Comparison of ENCODE assay signal across 12 cellular contexts in the genomic region with DNA sequence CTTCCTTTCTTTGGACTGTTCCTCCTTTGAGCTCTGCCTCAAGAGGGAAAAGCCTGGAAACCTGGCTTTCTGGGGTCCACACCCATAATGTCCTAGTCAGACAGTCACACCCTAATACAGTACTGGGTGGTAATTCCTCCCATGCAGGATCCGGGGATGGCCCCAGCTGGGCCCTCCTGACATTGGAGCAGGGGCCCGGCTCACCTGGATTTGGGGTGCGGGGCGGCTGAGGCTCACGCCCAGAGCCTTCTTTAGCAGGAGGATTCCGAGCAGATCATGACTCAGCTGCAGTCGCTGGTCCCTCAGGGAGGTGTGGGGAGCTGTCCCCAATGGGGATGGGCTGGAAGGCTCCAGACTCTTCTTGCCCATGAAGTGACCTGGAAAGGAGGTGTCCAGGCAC. TPM values are rescaled to one million over a fixed set of nuclear protein-coding genes. Genes with fewer than 3 reads are reported as not detected.
A peak's percentile ranks its signal among the peaks of the same experiment; 100 is the strongest.
DNase-seq lines count a peak whose midpoint lies in the region; ATAC-seq and TF ChIP-seq lines count a peak whose summit lies in the region.
"Had no signal": no experiment of that assay in that cellular context is flagged by ENCODE, and none has a peak within 500 bp of the region (broad histone marks: within the 10 kb centered on the region; RNA-seq: fewer than 3 reads in every experiment).

No MANE protein-coding gene starts in this region.

- DNase-seq in CD8-positive, alpha-beta memory T cell: no peak
- no peak for DNase-seq in central memory CD8-positive, alpha-beta T cell (ENCODE audit: low spot score in 2 of 2)
- DNase-seq in neuronal stem cell (ENCODE audit: low spot score) (no peak), Peyer's patch (no peak)
- DNase-seq in stimulated activated CD4-positive, alpha-beta T cell treated with anti-CD3 and anti-CD28 coated beads, Interleukin-2, amount 100 ng/mL, for 48 hours: no peak
- DNase-seq: activated gamma-delta T cell treated with Interleukin-2 at 50 U/mL for 16 hours; cortex of kidney; RPMI8226; stimulated activated CD4-positive, alpha-beta T cell treated with anti-CD3 and anti-CD28 coated beads, Interleukin-4, amount 100 ng/mL, for 1 hour had no signal

- H2AK5ac ChIP-seq in neuronal stem cell (ENCODE audit: low read depth, low read length): peak overlapping the region; percentile 4

- no peak overlapping the region for H3K23ac ChIP-seq in neuronal stem cell (ENCODE audit: low read depth, low read length, poor library complexity)

- no peak overlapping the region for H3K4me2 ChIP-seq in neuronal stem cell (ENCODE audit: insufficient read depth, low read length, poor library complexity, severe bottlenecking)

- H3K27me3 ChIP-seq in CD8-positive, alpha-beta memory T cell (ENCODE audit: insufficient read depth, low read length, poor library complexity, severe bottlenecking): no peaks in the 10 kb centered on the region
- H3K27me3 ChIP-seq in neuronal stem cell (ENCODE audit: control insufficient read depth in 3 of 3, insufficient read depth in 3 of 3, low read depth in 1 of 3, low read length in 3 of 3): peaks cover 0 to 4% (median 0%) of the 10 kb centered on the region in 3 experiments
- no peaks in the 10 kb centered on the region for H3K27me3 ChIP-seq in Peyer's patch
- H3K27me3 ChIP-seq: pancreas had no signal

- peaks cover 35 to 59% (median 54%) of the 10 kb centered on the region in 3 donors for H3K4me1 Mint-ChIP-seq in CD8-positive, alpha-beta memory T cell
- H3K4me1 Mint-ChIP-seq in IgD-negative memory B cell: peaks cover 12 to 30% (median 19%) of the 10 kb centered on the region in 3 donors
- peaks cover 47% of the 10 kb centered on the region for H3K4me1 Mint-ChIP-seq in central memory CD8-positive, alpha-beta T cell

- no peak for TF ChIP-seq CTCF in Peyer's patch (IDR thresholded peaks at IDR 0.05)

- peaks cover 11% of the 10 kb centered on the region for H3K79me1 ChIP-seq in neuronal stem cell (ENCODE audit: low read depth, low read length)

- H3K4me3 ChIP-seq in CD8-positive, alpha-beta memory T cell (ENCODE audit: low read length): no peak overlapping the region
- H3K4me3 ChIP-seq in neuronal stem cell (ENCODE audit: low read length in 2 of 2) (no peak overlapping the region), Peyer's patch (peak overlapping the region in 1 of 4 donors; percentile 68)

- no peak overlapping the region for H3K27ac ChIP-seq in CD8-positive, alpha-beta memory T cell (ENCODE audit: low read depth, low read length)
- H3K27ac ChIP-seq in neuronal stem cell (replicated peaks; ENCODE audit: low read length) (no peak overlapping the region), Peyer's patch (no peak overlapping the region)

- H3K27ac Mint-ChIP-seq in CD8-positive, alpha-beta memory T cell: peak overlapping the region in 2 of 8 donors; percentile 77 to 83
- peak overlapping the region in 1 of 3 donors; percentile 17 for H3K27ac Mint-ChIP-seq in IgD-negative memory B cell
- H3K27ac Mint-ChIP-seq in central memory CD8-positive, alpha-beta T cell (ENCODE audit: low read depth): no peak overlapping the region

- H2BK120ac ChIP-seq in neuronal stem cell (ENCODE audit: low read depth, low read length): no peak overlapping the region

- peaks cover 0 to 12% (median 4%) of the 10 kb centered on the region in 3 donors for H3K36me3 Mint-ChIP-seq in CD8-positive, alpha-beta memory T cell
- H3K36me3 Mint-ChIP-seq in IgD-negative memory B cell: peaks cover 2% of the 10 kb centered on the region
- H3K36me3 Mint-ChIP-seq in central memory CD8-positive, alpha-beta T cell (ENCODE audit: insufficient read depth): peaks cover 10% of the 10 kb centered on the region

- H3K18ac ChIP-seq in neuronal stem cell (ENCODE audit: low read length): no peak overlapping the region

- no peak overlapping the region for H2BK12ac ChIP-seq in neuronal stem cell (ENCODE audit: low read length)

- H3K4ac ChIP-seq in neuronal stem cell (ENCODE audit: low read length): no peak overlapping the region

- no peak for TF ChIP-seq POLR2A in Peyer's patch (IDR thresholded peaks at IDR 0.05)

- H3K36me3 ChIP-seq in CD8-positive, alpha-beta memory T cell (ENCODE audit: insufficient read depth, low read length): peaks cover 5% of the 10 kb centered on the region
- H3K36me3 ChIP-seq in neuronal stem cell (replicated peaks in 1 of 2; ENCODE audit: control insufficient read depth in 2 of 2, insufficient read depth in 2 of 2, low read length in 2 of 2): peaks cover 2 to 36% of the 10 kb centered on the region in 2 donors
- H3K36me3 ChIP-seq in Peyer's patch: peaks cover 0 to 5% (median 0%) of the 10 kb centered on the region in 3 donors
- H3K36me3 ChIP-seq: pancreas had no signal

- ATAC-seq in central memory CD8-positive, alpha-beta T cell (replicated peaks; ENCODE audit: extremely low read depth, poor library complexity, severe bottlenecking): no peak
- ATAC-seq in HG03442 (IDR thresholded peaks at IDR 0.05; ENCODE audit: unreplicated experiment): no peak
- ATAC-seq: pancreas had no signal

- no CpG with 5 or more reads among the region's 7 CpGs for WGBS in neuronal stem cell (ENCODE audit: extremely low coverage in 2 of 2, insufficient read length in 2 of 2, insufficient replicate concordance in 1 of 2), 2 donors

- H3K4me1 ChIP-seq in CD8-positive, alpha-beta memory T cell (ENCODE audit: insufficient read depth, low read length): peaks cover 36% of the 10 kb centered on the region
- peaks cover 2 to 12% of the 10 kb centered on the region in 2 donors for H3K4me1 ChIP-seq in neuronal stem cell (ENCODE audit: control insufficient read depth in 2 of 2, insufficient read depth in 1 of 2, low read depth in 1 of 2, low read length in 2 of 2)
- peaks cover 0 to 30% (median 8%) of the 10 kb centered on the region in 4 donors for H3K4me1 ChIP-seq in Peyer's patch

- no peak overlapping the region for H2BK5ac ChIP-seq in neuronal stem cell (ENCODE audit: low read length)

- H4K8ac ChIP-seq in neuronal stem cell (ENCODE audit: low read depth, low read length): no peak overlapping the region

- H3K27me3 Mint-ChIP-seq in CD8-positive, alpha-beta memory T cell: peaks cover 0 to 2% of the 10 kb centered on the region in 2 donors
- no peaks in the 10 kb centered on the region for H3K27me3 Mint-ChIP-seq in IgD-negative memory B cell
- no peaks in the 10 kb centered on the region for H3K27me3 Mint-ChIP-seq in central memory CD8-positive, alpha-beta T cell

- H2AFZ ChIP-seq in neuronal stem cell (ENCODE audit: low read length): no peak overlapping the region

- POLR2A ChIA-PET in CD8-positive, alpha-beta memory T cell (lab: Charles Lee): interaction anchor here (0.5 kb wide), 1 partner anchor 28 kb away, joined by 3 read pairs; no protein-coding TSS in a partner anchor

- H4K91ac ChIP-seq in neuronal stem cell (ENCODE audit: low read depth, low read length, poor library complexity): no peak overlapping the region

- no peak overlapping the region for H3K14ac ChIP-seq in neuronal stem cell (ENCODE audit: low read length)

- no peaks in the 10 kb centered on the region for H3K9me3 Mint-ChIP-seq in CD8-positive, alpha-beta memory T cell
- no peaks in the 10 kb centered on the region for H3K9me3 Mint-ChIP-seq in IgD-negative memory B cell
- no peaks in the 10 kb centered on the region for H3K9me3 Mint-ChIP-seq in central memory CD8-positive, alpha-beta T cell

- H3K9ac ChIP-seq in neuronal stem cell (ENCODE audit: low read depth, low read length, poor library complexity): no peak overlapping the region

- no peak overlapping the region for H2BK15ac ChIP-seq in neuronal stem cell (ENCODE audit: low read length)

- no peaks in the 10 kb centered on the region for H3K9me3 ChIP-seq in CD8-positive, alpha-beta memory T cell (ENCODE audit: low read length)
- no peaks in the 10 kb centered on the region for H3K9me3 ChIP-seq in neuronal stem cell (replicated peaks in 1 of 2; ENCODE audit: control insufficient read depth in 2 of 2, insufficient read depth in 1 of 2, low read depth in 1 of 2, low read length in 2 of 2)
- no peaks in the 10 kb centered on the region for H3K9me3 ChIP-seq in Peyer's patch
- H3K9me3 ChIP-seq: pancreas had no signal

- H3K4me3 Mint-ChIP-seq in CD8-positive, alpha-beta memory T cell: peak overlapping the region; percentile 66 to 94 (median 71)
- H3K4me3 Mint-ChIP-seq in IgD-negative memory B cell: peak overlapping the region; percentile 75 to 93 (median 84)
- H3K4me3 Mint-ChIP-seq in central memory CD8-positive, alpha-beta T cell: peak overlapping the region; percentile 70

- CTCF ChIA-PET in CD8-positive, alpha-beta memory T cell (lab: Charles Lee): interaction anchor here (0.7 to 2.7 kb wide), 6 partner anchors 25 to 221 kb away, joined by 3 to 12 read pairs (median 3); no protein-coding TSS in a partner anchor

RNA-seq across cellular contexts. Expression of gene NMB, which starts 1.0 kb away (rescaled TPM):
- 1 to 10 TPM; 3.6 to 5.2 TPM for total RNA-seq in CD8-positive, alpha-beta memory T cell
- polyA plus RNA-seq in CD8-positive, alpha-beta memory T cell: 3.9 TPM
- 5.1 TPM for polyA plus RNA-seq in IgD-negative memory B cell
- 7.4 TPM for polyA plus RNA-seq in neuronal stem cell (2013, experiment 1 of 2)
- 6.4 TPM for polyA plus RNA-seq in neuronal stem cell (2013, experiment 2 of 2)
- 1 to 10 TPM in 3 of 4 donors, not detected in 1; 1.6 to 2.8 (median 2.7) TPM for total RNA-seq in Peyer's patch

RNA-seq across cellular contexts. Expression of gene WDR73, which starts 2.9 kb away (rescaled TPM):
- 10 to 100 TPM; 26.7 to 27.7 TPM for total RNA-seq in CD8-positive, alpha-beta memory T cell
- polyA plus RNA-seq in CD8-positive, alpha-beta memory T cell: 14.8 TPM
- 16.4 TPM for polyA plus RNA-seq in IgD-negative memory B cell
- polyA plus RNA-seq in neuronal stem cell (2013, experiment 1 of 2): 17.7 TPM
- 19.6 TPM for polyA plus RNA-seq in neuronal stem cell (2013, experiment 2 of 2)
- 10 to 100 TPM; 17.0 to 53.6 (median 29.8) TPM for total RNA-seq in Peyer's patch

RNA-seq across cellular contexts. Expression of gene ZSCAN2, which starts 56.2 kb away (rescaled TPM):
- total RNA-seq in CD8-positive, alpha-beta memory T cell: 10 to 100 TPM; 13.5 to 14.3 TPM
- 6.0 TPM for polyA plus RNA-seq in CD8-positive, alpha-beta memory T cell
- polyA plus RNA-seq in IgD-negative memory B cell: 13.1 TPM
- 7.7 TPM for polyA plus RNA-seq in neuronal stem cell (2013, experiment 1 of 2)
- polyA plus RNA-seq in neuronal stem cell (2013, experiment 2 of 2): 8.2 TPM
- total RNA-seq in Peyer's patch: 10 to 100 TPM in 2 of 4 donors, 1 to 10 TPM in 2; 4.4 to 22.3 (median 10.2) TPM

RNA-seq across cellular contexts. Expression of gene SEC11A, which starts 59.0 kb away (rescaled TPM):
- 100 to 1,000 TPM; 132 to 133 TPM for total RNA-seq in CD8-positive, alpha-beta memory T cell
- polyA plus RNA-seq in CD8-positive, alpha-beta memory T cell: 134 TPM
- 117 TPM for polyA plus RNA-seq in IgD-negative memory B cell
- 292 TPM for polyA plus RNA-seq in neuronal stem cell (2013, experiment 1 of 2)
- 291 TPM for polyA plus RNA-seq in neuronal stem cell (2013, experiment 2 of 2)
- 10 to 100 TPM; 35.9 to 75.1 (median 61.7) TPM for total RNA-seq in Peyer's patch
